ENCODE assay signal across 30 cellular contexts in the genomic region with DNA sequence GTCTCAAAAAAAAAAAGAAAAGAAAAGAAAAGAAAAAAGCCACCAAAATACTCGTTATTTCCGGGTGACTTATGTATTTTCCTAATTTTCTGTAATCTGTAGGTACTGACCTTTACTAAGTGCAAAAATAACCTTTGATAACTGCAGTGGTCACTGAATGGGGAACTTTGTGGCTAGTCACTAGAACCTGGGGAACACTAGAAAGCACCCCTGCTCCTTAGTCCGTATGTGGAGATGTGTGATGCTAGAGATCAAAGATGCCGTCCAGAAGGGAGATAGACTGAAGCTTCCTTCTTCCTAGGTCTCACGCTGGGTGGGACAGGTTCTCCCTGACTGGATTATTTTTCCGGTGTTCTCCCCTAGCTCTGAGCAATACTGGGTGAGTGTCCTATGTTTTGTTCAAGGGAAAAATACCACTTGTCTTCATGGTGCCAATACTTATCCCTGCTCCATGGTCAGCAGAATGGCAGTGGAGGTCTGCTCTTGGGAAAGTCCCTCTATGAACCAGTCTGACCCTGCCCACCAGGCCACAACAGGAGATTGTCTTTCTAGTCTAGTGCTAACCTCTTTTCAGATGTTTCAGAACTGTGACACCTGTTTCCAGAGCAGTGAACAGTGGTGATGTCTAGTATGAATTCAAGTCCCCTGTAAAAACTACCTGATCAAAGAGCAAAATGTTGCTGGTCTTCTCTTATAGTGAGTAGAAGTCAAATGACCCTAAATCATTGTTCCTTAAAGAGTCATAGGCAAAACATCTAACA. TPM values are rescaled to one million over a fixed set of nuclear protein-coding genes. Genes with fewer than 3 reads are reported as not detected.
DNase-seq lines count a peak whose midpoint lies in the region; ATAC-seq, FAIRE-seq and TF ChIP-seq lines count a peak whose summit lies in the region.
"Had no signal": no experiment of that assay in that cellular context is flagged by ENCODE, and none has a peak within 500 bp of the region (broad histone marks: within the 10 kb centered on the region; RNA-seq: fewer than 3 reads in every experiment).

No MANE protein-coding gene starts in this region.

- no peak overlapping the region for H3K23ac ChIP-seq in trophoblast cell (ENCODE audit: low read length)
- H3K23ac ChIP-seq in mesendoderm (ENCODE audit: low read length): no peak overlapping the region

- H3K27me3 Mint-ChIP-seq in activated CD4-positive, alpha-beta T cell treated with anti-CD3 and anti-CD28 coated beads for 36 hours: no peaks in the 10 kb centered on the region
- no peaks in the 10 kb centered on the region for H3K27me3 Mint-ChIP-seq in IgD-negative memory B cell
- H3K27me3 Mint-ChIP-seq: activated CD4-positive, alpha-beta T cell treated with anti-CD3 and anti-CD28 coated beads, Interleukin-2, amount 10 ng/mL, durations not matched to agents 7 days and 5 days had no signal

- H3K4me3 Mint-ChIP-seq in activated CD4-positive, alpha-beta T cell treated with anti-CD3 and anti-CD28 coated beads for 36 hours: no peak overlapping the region
- H3K4me3 Mint-ChIP-seq in IgD-negative memory B cell: no peak overlapping the region
- H3K4me3 Mint-ChIP-seq: activated CD4-positive, alpha-beta T cell treated with anti-CD3 and anti-CD28 coated beads, Interleukin-2, amount 10 ng/mL, durations not matched to agents 7 days and 5 days; CD8-positive, alpha-beta T cell; nephron had no signal

- no peak overlapping the region for H3K27ac ChIP-seq in K562 (ENCODE audit: extremely low read depth, low read depth, low read length)
- H3K27ac ChIP-seq in trophoblast cell (ENCODE audit: low read depth, low read length): no peak overlapping the region
- no peak overlapping the region for H3K27ac ChIP-seq in mesendoderm (ENCODE audit: low read depth, low read length)
- H3K27ac ChIP-seq: brain microvascular endothelial cell, thoracic aorta had no signal

- H2BK5ac ChIP-seq in trophoblast cell (ENCODE audit: low read depth, low read length, poor library complexity) (no peak overlapping the region), mesendoderm (ENCODE audit: low read length) (no peak overlapping the region)

- FAIRE-seq in K562 (lab: Jason Lieb, UNC): no peak
- FAIRE-seq: colon, H1 had no signal

- H3K9me3 ChIP-seq in K562 (replicated peaks; ENCODE audit: control insufficient read depth, insufficient read depth, low read depth, low read length) (no peaks in the 10 kb centered on the region), trophoblast cell (ENCODE audit: insufficient read depth, low read depth, low read length) (no peaks in the 10 kb centered on the region)
- H3K9me3 ChIP-seq: thoracic aorta had no signal

- TF ChIP-seq RAD21 in K562 (CRISPR knock-in tag; conservative IDR thresholded peaks at IDR 0.05 in 1 of 2, IDR thresholded peaks at IDR 0.05 in 1 of 2): no peak

- POLR2A ChIA-PET in activated CD4-positive, alpha-beta T cell treated with anti-CD3 and anti-CD28 coated beads for 36 hours (lab: Charles Lee): no interaction called here
- POLR2A ChIA-PET in K562 (lab: Yijun Ruan, JAX): interaction anchor here (0.9 kb wide), 1 partner anchor 10 kb away, joined by 4 read pairs; no protein-coding TSS in a partner anchor

- H3K79me1 ChIP-seq in trophoblast cell (ENCODE audit: low read length) (no peaks in the 10 kb centered on the region), mesendoderm (ENCODE audit: low read length) (no peaks in the 10 kb centered on the region)

- peak overlapping the region; percentile 23 for H3K27ac Mint-ChIP-seq in activated CD4-positive, alpha-beta T cell treated with anti-CD3 and anti-CD28 coated beads for 36 hours
- peak overlapping the region in 2 of 3 donors; percentile 23 to 71 for H3K27ac Mint-ChIP-seq in IgD-negative memory B cell
- H3K27ac Mint-ChIP-seq: activated CD4-positive, alpha-beta T cell treated with anti-CD3 and anti-CD28 coated beads, Interleukin-2, amount 10 ng/mL, durations not matched to agents 7 days and 5 days had no signal

- H3K18ac ChIP-seq in trophoblast cell (ENCODE audit: low read length): no peak overlapping the region
- no peak overlapping the region for H3K18ac ChIP-seq in mesendoderm (ENCODE audit: low read length)

- H3K36me3 ChIP-seq in K562 (ENCODE audit: control insufficient read depth, insufficient read depth, low read length): peaks cover 26% of the 10 kb centered on the region; the same call in 2 of the 3 replicates
- peaks cover 10 to 16% of the 10 kb centered on the region in 2 experiments for H3K36me3 ChIP-seq in trophoblast cell (ENCODE audit: control insufficient read depth in 1 of 2, insufficient read depth in 2 of 2, low read length in 2 of 2)
- H3K36me3 ChIP-seq in mesendoderm (ENCODE audit: control insufficient read depth, insufficient read depth, low read length): no peaks in the 10 kb centered on the region

- H3K27me3 ChIP-seq in K562 (ENCODE audit: control insufficient read depth in 2 of 2, insufficient read depth in 2 of 2, low read length in 2 of 2) (no peaks in the 10 kb centered on the region), trophoblast cell (ENCODE audit: insufficient read depth, low read length) (no peaks in the 10 kb centered on the region), mesendoderm (ENCODE audit: insufficient read depth, low read length, poor library complexity) (no peaks in the 10 kb centered on the region)
- H3K27me3 ChIP-seq: brain microvascular endothelial cell had no signal

- H3K4ac ChIP-seq in trophoblast cell (ENCODE audit: low read depth, low read length) (peak overlapping the region; percentile 30), mesendoderm (ENCODE audit: low read depth, low read length) (no peak overlapping the region)

- no peak overlapping the region for H2BK12ac ChIP-seq in trophoblast cell (ENCODE audit: low read length)

- H4K5ac ChIP-seq in mesendoderm (ENCODE audit: low read length): no peak overlapping the region

- H2AFZ ChIP-seq in K562 (ENCODE audit: low read depth, low read length) (no peak overlapping the region), trophoblast cell (ENCODE audit: insufficient read depth, low read length, poor library complexity) (no peak overlapping the region)

- H3K9ac ChIP-seq in K562 (ENCODE audit: insufficient read depth in 1 of 2, low read depth in 2 of 2, low read length in 2 of 2): no peak overlapping the region; a peak in 1 of 4 replicates
- no peak overlapping the region for H3K9ac ChIP-seq in trophoblast cell (ENCODE audit: low read length)
- H3K9ac ChIP-seq in mesendoderm (ENCODE audit: low read length): no peak overlapping the region

- H3K9me3 Mint-ChIP-seq in activated CD4-positive, alpha-beta T cell treated with anti-CD3 and anti-CD28 coated beads for 36 hours (ENCODE audit: low read depth): no peaks in the 10 kb centered on the region
- no peaks in the 10 kb centered on the region for H3K9me3 Mint-ChIP-seq in IgD-negative memory B cell
- H3K9me3 Mint-ChIP-seq: activated CD4-positive, alpha-beta T cell treated with anti-CD3 and anti-CD28 coated beads, Interleukin-2, amount 10 ng/mL, durations not matched to agents 7 days and 5 days; CD8-positive, alpha-beta T cell; nephron had no signal

- ATAC-seq in activated CD4-positive, alpha-beta T cell treated with anti-CD3 and anti-CD28 coated beads for 36 hours: no peak
- peak; percentile 37 for ATAC-seq in K562
- ATAC-seq: CD8-positive, alpha-beta T cell; left ventricle myocardium superior; PC-3; Right ventricle myocardium inferior; sciatic nerve had no signal

- H3K79me2 ChIP-seq in K562 (ENCODE audit: control insufficient read depth, insufficient read depth, low read length): no peaks in the 10 kb centered on the region
- H3K79me2 ChIP-seq in trophoblast cell (ENCODE audit: control insufficient read depth, insufficient read depth, low read length, poor library complexity): no peaks in the 10 kb centered on the region
- no peaks in the 10 kb centered on the region for H3K79me2 ChIP-seq in mesendoderm (ENCODE audit: control insufficient read depth, insufficient read depth, low read length)

- no peak overlapping the region for H2BK15ac ChIP-seq in mesendoderm (replicated peaks; ENCODE audit: low read depth)

- no peak overlapping the region for H4K91ac ChIP-seq in trophoblast cell (ENCODE audit: low read depth, low read length)

- BruUV-seq in K562 (replicated peaks; lab: Mats Ljungman, UMichigan): no TSS peak

- intact Hi-C loops in activated CD4-positive, alpha-beta T cell treated with anti-CD3 and anti-CD28 coated beads for 36 hours (cut with DNase I, micrococcal nuclease): no loop called here
- intact Hi-C loops in K562 (cut with micrococcal nuclease): no loop called here

- no peaks in the 10 kb centered on the region for H3K4me1 Mint-ChIP-seq in activated CD4-positive, alpha-beta T cell treated with anti-CD3 and anti-CD28 coated beads for 36 hours
- H3K4me1 Mint-ChIP-seq in IgD-negative memory B cell: no peaks in the 10 kb centered on the region
- H3K4me1 Mint-ChIP-seq: activated CD4-positive, alpha-beta T cell treated with anti-CD3 and anti-CD28 coated beads, Interleukin-2, amount 10 ng/mL, durations not matched to agents 7 days and 5 days had no signal

- H3K9me1 ChIP-seq in K562 (ENCODE audit: control insufficient read depth, insufficient read depth, low read length): no peaks in the 10 kb centered on the region

- H3K14ac ChIP-seq in trophoblast cell (ENCODE audit: low read length): no peak overlapping the region

- H3K4me2 ChIP-seq in K562 (ENCODE audit: insufficient read depth, low read length) (no peak overlapping the region), trophoblast cell (ENCODE audit: low read length) (no peak overlapping the region), mesendoderm (ENCODE audit: low read length) (no peak overlapping the region)

- no peak for TF ChIP-seq CTCF in K562 (IDR thresholded peaks at IDR 0.05 in 2 of 3, conservative IDR thresholded peaks at IDR 0.05 in 1 of 3; ENCODE audit: insufficient read depth in 2 of 3, low read depth in 1 of 3, low read length in 3 of 3)

- 84% methylated on average over 6 of the region's 6 CpGs for WGBS in K562 (ENCODE audit: insufficient coverage, low coverage, missing lambda C conversion rate)
- WGBS in trophoblast cell (ENCODE audit: extremely low coverage, insufficient coverage, insufficient read length): no CpG with 5 or more reads among the region's 6 CpGs
- WGBS in mesendoderm (ENCODE audit: extremely low coverage, insufficient coverage, low lambda C conversion rate): no CpG with 5 or more reads among the region's 6 CpGs

- no peak overlapping the region for H3K56ac ChIP-seq in mesendoderm (ENCODE audit: low read length)

- no peak for TF ChIP-seq POLR2A in K562 (conservative IDR thresholded peaks at IDR 0.05)

- no peaks in the 10 kb centered on the region for H4K20me1 ChIP-seq in K562 (replicated peaks; ENCODE audit: control insufficient read depth, insufficient read depth, low read length)

- no peaks in the 10 kb centered on the region for H3K4me1 ChIP-seq in K562 (replicated peaks in 1 of 2; ENCODE audit: control insufficient read depth in 2 of 2, insufficient read depth in 2 of 2, low read length in 2 of 2)
- H3K4me1 ChIP-seq in trophoblast cell (ENCODE audit: control insufficient read depth in 1 of 2, insufficient read depth in 2 of 2, low read length in 2 of 2): no peaks in the 10 kb centered on the region
- no peaks in the 10 kb centered on the region for H3K4me1 ChIP-seq in mesendoderm (ENCODE audit: control insufficient read depth, low read depth, low read length)

- H3K4me3 ChIP-seq in K562 (no peak overlapping the region), trophoblast cell (ENCODE audit: low read depth, low read length) (no peak overlapping the region), mesendoderm (ENCODE audit: low read length) (no peak overlapping the region)
- H3K4me3 ChIP-seq: thoracic aorta had no signal

- H2BK120ac ChIP-seq in trophoblast cell (ENCODE audit: insufficient read depth, low read length, poor library complexity) (no peak overlapping the region), mesendoderm (ENCODE audit: low read depth, low read length) (no peak overlapping the region)

- no peak overlapping the region for H2AK5ac ChIP-seq in trophoblast cell (ENCODE audit: low read length)
- no peak overlapping the region for H2AK5ac ChIP-seq in mesendoderm (ENCODE audit: low read length)

- no peak for DNase-seq in activated CD4-positive, alpha-beta T cell treated with anti-CD3 and anti-CD28 coated beads for 36 hours
- no peak for DNase-seq in activated CD4-positive, alpha-beta T cell treated with anti-CD3 and anti-CD28 coated beads for 1 hour
- DNase-seq in K562 (ENCODE audit: extremely low read depth in 1 of 4, low spot score in 3 of 4) (no peak), trophoblast cell (no peak), C1 segment of cervical spinal cord (lab: John Stamatoyannopoulos, UW) (no peak), mesendoderm (no peak), NCI-H446 (lab: John Stamatoyannopoulos, UW) (no peak)
- DNase-seq: activated CD4-positive, alpha-beta T cell treated with anti-CD3 and anti-CD28 coated beads, Interleukin-2, amount 10 ng/mL, durations not matched to agents 7 days and 5 days; amniotic stem cell; brain microvascular endothelial cell; CD8-positive, alpha-beta T cell; DMS153; effector memory CD4-positive, alpha-beta T cell; erythroblast; glutamatergic neuron; islet precursor cell; Karpas-422; left ventricle myocardium superior; NCI-H1417 treated with DMSO at 0.1 percent for 48 hours; PC-3; posterior cingulate gyrus; stimulated activated CD4-positive, alpha-beta T cell treated with anti-CD3 and anti-CD28 coated beads, Interleukin-4, amount 100 ng/mL, for 24 hours; stimulated activated naive CD4-positive, alpha-beta T cell had no signal

- no peak overlapping the region for H4K12ac ChIP-seq in trophoblast cell (ENCODE audit: low read depth, low read length)

- CTCF ChIA-PET in activated CD4-positive, alpha-beta T cell treated with anti-CD3 and anti-CD28 coated beads for 36 hours (lab: Charles Lee): interaction anchor here (1.2 to 2.4 kb wide), 3 partner anchors 8 to 48 kb away, joined by 4 to 7 read pairs (median 5); no protein-coding TSS in a partner anchor
- CTCF ChIA-PET in K562 (lab: Yijun Ruan, JAX; ENCODE audit: low intra/inter-chr PET ratio): no interaction called here

- in situ Hi-C loops in K562 (cut with MboI): loop anchor here (25.0 kb wide), 1 partner anchor 514 kb away; no protein-coding TSS in a partner anchor

- H3K36me3 Mint-ChIP-seq in activated CD4-positive, alpha-beta T cell treated with anti-CD3 and anti-CD28 coated beads for 36 hours (ENCODE audit: low read depth): peaks cover 29% of the 10 kb centered on the region
- H3K36me3 Mint-ChIP-seq in IgD-negative memory B cell: peaks cover 2% of the 10 kb centered on the region

- no peak for TF ChIP-seq EP300 in K562 (IDR thresholded peaks at IDR 0.05; ENCODE audit: low read length)

- H4K8ac ChIP-seq in trophoblast cell (ENCODE audit: low read depth, low read length) (no peak overlapping the region), mesendoderm (ENCODE audit: low read depth, low read length) (no peak overlapping the region)

RNA-seq across cellular contexts. Expression of gene GTF2B, which starts 39.9 kb away (rescaled TPM):
- 10 to 100 TPM; 34.3 to 38.1 TPM for total RNA-seq in activated CD4-positive, alpha-beta T cell treated with anti-CD3 and anti-CD28 coated beads for 36 hours
- polyA plus RNA-seq in IgD-negative memory B cell (56.5 TPM), K562 (2011; rRNA removed) (49.7 and 67.3 TPM in 2 replicates), K562 (2014; fragmentation: Illumina TruSeq; extraction: Trizol) (63.5 and 64.5 TPM in 2 replicates), K562 (2014; fragmentation: Nextera tagmentation; extraction: Ambion mirVana) (100 to 1,000 TPM in 1 of 2 experiments, 10 to 100 TPM in 1; 94.1 to 113 TPM), K562 (2014; rRNA removed) (59.0 and 60.7 TPM in 2 replicates)
- 16.0 and 22.7 TPM in 2 replicates for total RNA-seq in K562 (2011; cell fraction: chromatin; rRNA removed; ENCODE audit: low replicate concordance)
- 12.8 and 13.5 TPM in 2 replicates for total RNA-seq in K562 (2011; cell fraction: nucleolus; rRNA removed)
- 19.7 and 20.3 TPM in 2 replicates for total RNA-seq in K562 (2011; cell fraction: nucleoplasm; rRNA removed)
- total RNA-seq in K562 (2014; rRNA removed) (41.9 and 43.8 TPM in 2 replicates), K562 (2014; rRNA removed; fragmentation: Illumina TruSeq; extraction: Trizol) (68.6 and 80.2 TPM in 2 replicates), K562 (2015; rRNA removed; fragmentation: Illumina TruSeq; extraction: Trizol) (62.8 and 66.0 TPM in 2 replicates), K562 (2021) (34.5 and 35.3 TPM in 2 replicates)
- polyA plus RNA-seq in K562 (2011; cell fraction: cytosol; rRNA removed): 19.0 and 37.1 TPM in 2 replicates
- 11.8 and 18.3 TPM in 2 replicates for polyA plus RNA-seq in K562 (2011; cell fraction: nucleus; rRNA removed)
- 29.3 and 39.5 TPM in 2 replicates for polyA plus RNA-seq in K562 (2012)
- polyA minus RNA-seq in K562 (2011; rRNA and poly(A)+ RNA removed): 60.3 and 65.6 TPM in 2 replicates
- polyA minus RNA-seq in K562 (2011; cell fraction: cytosol; rRNA and poly(A)+ RNA removed): 14.8 and 18.2 TPM in 2 replicates
- 8.3 and 14.3 TPM in 2 replicates for polyA minus RNA-seq in K562 (2011; cell fraction: nucleus; rRNA and poly(A)+ RNA removed)
- 34.4 and 35.1 TPM in 2 replicates for polyA plus RNA-seq in trophoblast cell (2013)
- polyA plus RNA-seq in mesendoderm (2013, experiment 1 of 2): 22.7 TPM
- 21.6 TPM for polyA plus RNA-seq in mesendoderm (2013, experiment 2 of 2)
